Comparison of ENCODE assay signal across 18 cellular contexts in genomic region chr11:28524098-28524497, GRCh38.
DNase-seq lines count a peak whose midpoint lies in the region; ATAC-seq and TF ChIP-seq lines count a peak whose summit lies in the region.
"Had no signal": no experiment of that assay in that cellular context is flagged by ENCODE, and none has a peak within 500 bp of the region (broad histone marks: within the 10 kb centered on the region; RNA-seq: fewer than 3 reads in every experiment).

No MANE protein-coding gene starts in this region.

- BruUV-seq in PC-3 (replicated peaks; lab: Mats Ljungman, UMichigan) (no TSS peak), A673 (replicated peaks; lab: Mats Ljungman, UMichigan) (no TSS peak)

- peaks cover 39% of the 10 kb centered on the region for H3K9me3 Mint-ChIP-seq in HFFc6

- no peak overlapping the region for H2AFZ ChIP-seq in PC-3 (ENCODE audit: low read length)

- CTCF ChIA-PET in PC-3 (lab: Charles Lee) (no interaction called here), A673 (lab: Charles Lee) (interaction anchor here (0.7 kb wide), 1 partner anchor 514 kb away, joined by 4 read pairs; no protein-coding TSS in a partner anchor)

- H3K79me2 ChIP-seq in PC-3 (ENCODE audit: low read length): no peaks in the 10 kb centered on the region

- 37 to 53% methylated on average over 1 of the region's 1 CpG for WGBS in aorta, 2 donors

- no peaks in the 10 kb centered on the region for H4K20me1 ChIP-seq in PC-3 (ENCODE audit: low read length)

- no peaks in the 10 kb centered on the region for H3K4me1 ChIP-seq in PC-3 (ENCODE audit: insufficient read depth, low read length)
- no peaks in the 10 kb centered on the region for H3K4me1 ChIP-seq in aorta (ENCODE audit: control insufficient read depth in 1 of 2, insufficient read depth in 2 of 2, low read length in 2 of 2)
- H3K4me1 ChIP-seq in A673 (ENCODE audit: insufficient read depth, low read length, poor library complexity, severe bottlenecking): no peaks in the 10 kb centered on the region
- H3K4me1 ChIP-seq: SJCRH30 had no signal

- no peak overlapping the region for H3K27ac ChIP-seq in PC-3 (ENCODE audit: low read length)
- no peak overlapping the region for H3K27ac ChIP-seq in aorta (ENCODE audit: low read depth in 1 of 2, low read length in 2 of 2)
- no peak overlapping the region for H3K27ac ChIP-seq in A673 (ENCODE audit: low read depth, low read length, poor library complexity, severe bottlenecking)
- H3K27ac ChIP-seq: C4-2B, SJCRH30 had no signal

- H3K27me3 ChIP-seq in PC-3 (ENCODE audit: low read length): no peaks in the 10 kb centered on the region
- no peaks in the 10 kb centered on the region for H3K27me3 ChIP-seq in aorta (ENCODE audit: control insufficient read depth in 1 of 2, insufficient read depth in 2 of 2, low read length in 1 of 2)
- H3K27me3 ChIP-seq in A673 (replicated peaks; ENCODE audit: insufficient read depth, low read depth, low read length, poor library complexity): no peaks in the 10 kb centered on the region
- H3K27me3 ChIP-seq: SJCRH30 had no signal

- H3K9me3 ChIP-seq in PC-3 (ENCODE audit: low read length) (peaks cover 9% of the 10 kb centered on the region), aorta (ENCODE audit: control insufficient read depth, low read length) (peaks cover 5% of the 10 kb centered on the region), A673 (ENCODE audit: low read depth, low read length, poor library complexity, severe bottlenecking) (peaks cover 24% of the 10 kb centered on the region)
- H3K9me3 ChIP-seq: SJCRH30 had no signal

- no peak for TF ChIP-seq CTCF in HFFc6 (IDR thresholded peaks at IDR 0.05)
- no peak for TF ChIP-seq CTCF in PC-3 (conservative IDR thresholded peaks at IDR 0.05; ENCODE audit: low read depth, low read length)
- TF ChIP-seq CTCF in fibroblast of the aortic adventitia (IDR thresholded peaks at IDR 0.05; ENCODE audit: insufficient read depth, low read length): no peak
- TF ChIP-seq CTCF in A673 (conservative IDR thresholded peaks at IDR 0.05; ENCODE audit: low read depth, low read length): no peak

- H3K27me3 Mint-ChIP-seq in HFFc6 (ENCODE audit: insufficient read depth): no peaks in the 10 kb centered on the region

- no peak overlapping the region for H3K4me2 ChIP-seq in PC-3 (ENCODE audit: low read length)

- H3K4me1 Mint-ChIP-seq in HFFc6 (ENCODE audit: low read depth): peaks cover 47% of the 10 kb centered on the region
- H3K4me1 Mint-ChIP-seq: H9 had no signal

- H3F3A ChIP-seq in PC-3 (ENCODE audit: low read length, unreplicated experiment): no peaks in the 10 kb centered on the region

- H3K4me3 Mint-ChIP-seq in HFFc6: no peak overlapping the region
- H3K4me3 Mint-ChIP-seq: H9 had no signal

- H3K36me3 ChIP-seq in PC-3 (ENCODE audit: low read depth, low read length) (peaks cover 7% of the 10 kb centered on the region; the same call in 1 of the 2 replicates), aorta (ENCODE audit: control insufficient read depth in 1 of 2, insufficient read depth in 2 of 2, low read length in 1 of 2) (no peaks in the 10 kb centered on the region), A673 (ENCODE audit: insufficient read depth, low read length, poor library complexity, severe bottlenecking) (no peaks in the 10 kb centered on the region)
- H3K36me3 ChIP-seq: SJCRH30 had no signal

- POLR2A ChIA-PET in PC-3 (lab: Charles Lee; ENCODE audit: unreplicated experiment) (no interaction called here), A673 (lab: Charles Lee; ENCODE audit: low non-redundant PET) (no interaction called here)

- peak overlapping the region; percentile 36 for H3K27ac Mint-ChIP-seq in HFFc6
- H3K27ac Mint-ChIP-seq: H9 had no signal

- ATAC-seq in PC-3: no peak
- ATAC-seq in aorta (ENCODE audit: low FRiP score): no peak
- ATAC-seq in GM18520 (IDR thresholded peaks at IDR 0.05; ENCODE audit: unreplicated experiment): no peak
- ATAC-seq: Panc1 had no signal

- H3K9ac ChIP-seq in PC-3 (ENCODE audit: low read length): no peak overlapping the region

- no peaks in the 10 kb centered on the region for H3K9me2 ChIP-seq in PC-3 (replicated peaks; ENCODE audit: low read length)

- H3K4me3 ChIP-seq in PC-3 (ENCODE audit: low read length) (no peak overlapping the region), fibroblast of the aortic adventitia (ENCODE audit: low read depth, low read length) (no peak overlapping the region), aorta (ENCODE audit: low read length in 2 of 2) (no peak overlapping the region), A673 (ENCODE audit: low read depth, low read length, poor library complexity, severe bottlenecking) (no peak overlapping the region)
- H3K4me3 ChIP-seq: SJCRH30 had no signal

- DNase-seq in HFFc6 (peak; percentile 60), PC-3 (peak; percentile 22), fibroblast of the aortic adventitia (ENCODE audit: low read depth) (peak; percentile 71), aorta (no peak), A673 (ENCODE audit: low spot score) (no peak), A172 (ENCODE audit: low spot score) (no peak)
- DNase-seq: H9, KG1, NCI-H1092 treated with DMSO at 0.1 percent for 48 hours, NCI-H1436 treated with DMSO at 0.1 percent for 48 hours, NCI-H2029, NCI-H2227 treated with DMSO at 0.1 percent for 48 hours, NCI-H510A treated with DMSO at 0.1 percent for 48 hours, NCI-H748 treated with DMSO at 0.1 percent for 48 hours, SJCRH30 had no signal

- intact Hi-C loops in PC-3 (cut with micrococcal nuclease) (no loop called here), aorta (cut with DNase I) (loop anchor here in 1 of 2 donors (10.0 kb wide), 1 partner anchor 819 kb away; the partner anchor contains the start of gene BDNF), A673 (cut with micrococcal nuclease; ENCODE audit: unreplicated experiment) (no loop called here)

- peaks cover 44% of the 10 kb centered on the region for H3K36me3 Mint-ChIP-seq in HFFc6 (ENCODE audit: low read depth)

Comparison
In these comparisons a context has a peak if more than half of its experiments do, and no peak if none do; other contexts are left out.
1. DNase-seq: peak in HFFc6 (single experiment), PC-3 (single experiment) and fibroblast of the aortic adventitia (single experiment); none in aorta (0 of 2), A673 (single experiment) and A172 (single experiment).